8 cellular contexts compared by ENCODE assay signal in the genomic region with DNA sequence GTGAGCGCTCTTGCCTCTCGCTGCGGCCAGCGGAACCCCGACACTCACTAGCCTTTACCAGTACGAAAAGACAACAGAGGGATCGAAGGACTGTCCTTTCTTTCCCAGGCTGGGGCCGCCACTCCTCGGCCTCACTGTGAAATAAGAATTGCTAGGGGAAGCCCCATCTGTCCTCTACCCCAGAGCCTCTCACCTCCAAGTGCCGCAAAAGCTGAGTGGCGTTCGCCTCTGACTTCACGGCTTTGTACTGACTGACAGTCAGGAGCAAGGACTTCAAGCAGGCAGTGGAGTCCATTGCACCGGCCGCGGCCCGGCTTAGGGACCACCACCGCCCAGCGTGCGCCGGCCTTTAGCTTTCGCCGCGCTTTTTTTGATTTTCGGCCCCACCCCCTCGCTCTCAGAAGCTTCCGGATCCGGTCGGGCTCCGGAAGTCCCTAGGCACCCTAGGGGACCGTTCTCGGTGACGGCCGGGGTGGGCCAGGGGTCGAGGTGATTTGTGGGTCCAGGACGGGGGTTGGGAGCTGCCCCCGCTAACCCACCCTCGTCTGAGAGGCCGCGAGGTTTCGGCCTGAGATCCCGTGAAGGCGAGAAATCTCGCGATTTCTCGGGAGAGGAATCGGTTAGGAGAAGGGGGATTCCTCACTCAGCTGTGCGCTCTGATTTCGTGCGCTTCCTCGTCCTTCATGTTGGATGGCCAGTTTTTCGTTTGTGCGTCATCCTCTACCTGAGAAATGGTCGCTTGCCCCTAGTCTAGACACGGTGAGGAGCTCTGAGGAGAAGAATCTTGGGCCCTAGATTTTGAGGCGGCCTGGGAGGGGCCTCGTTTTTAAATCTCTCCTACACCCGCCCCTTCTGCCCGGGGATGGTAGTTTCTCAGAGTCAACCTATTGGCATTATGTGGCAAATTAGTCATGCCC. TPM values are rescaled to one million over a fixed set of nuclear protein-coding genes. Genes with fewer than 3 reads are reported as not detected.
DNase-seq lines count a peak whose midpoint lies in the region; ATAC-seq and TF ChIP-seq lines count a peak whose summit lies in the region.

A gene (minus strand): TSS at position 358 of the 917 bp plus-strand sequence. CDS start 63 bp downstream, at position 295.
A gene with protein sequence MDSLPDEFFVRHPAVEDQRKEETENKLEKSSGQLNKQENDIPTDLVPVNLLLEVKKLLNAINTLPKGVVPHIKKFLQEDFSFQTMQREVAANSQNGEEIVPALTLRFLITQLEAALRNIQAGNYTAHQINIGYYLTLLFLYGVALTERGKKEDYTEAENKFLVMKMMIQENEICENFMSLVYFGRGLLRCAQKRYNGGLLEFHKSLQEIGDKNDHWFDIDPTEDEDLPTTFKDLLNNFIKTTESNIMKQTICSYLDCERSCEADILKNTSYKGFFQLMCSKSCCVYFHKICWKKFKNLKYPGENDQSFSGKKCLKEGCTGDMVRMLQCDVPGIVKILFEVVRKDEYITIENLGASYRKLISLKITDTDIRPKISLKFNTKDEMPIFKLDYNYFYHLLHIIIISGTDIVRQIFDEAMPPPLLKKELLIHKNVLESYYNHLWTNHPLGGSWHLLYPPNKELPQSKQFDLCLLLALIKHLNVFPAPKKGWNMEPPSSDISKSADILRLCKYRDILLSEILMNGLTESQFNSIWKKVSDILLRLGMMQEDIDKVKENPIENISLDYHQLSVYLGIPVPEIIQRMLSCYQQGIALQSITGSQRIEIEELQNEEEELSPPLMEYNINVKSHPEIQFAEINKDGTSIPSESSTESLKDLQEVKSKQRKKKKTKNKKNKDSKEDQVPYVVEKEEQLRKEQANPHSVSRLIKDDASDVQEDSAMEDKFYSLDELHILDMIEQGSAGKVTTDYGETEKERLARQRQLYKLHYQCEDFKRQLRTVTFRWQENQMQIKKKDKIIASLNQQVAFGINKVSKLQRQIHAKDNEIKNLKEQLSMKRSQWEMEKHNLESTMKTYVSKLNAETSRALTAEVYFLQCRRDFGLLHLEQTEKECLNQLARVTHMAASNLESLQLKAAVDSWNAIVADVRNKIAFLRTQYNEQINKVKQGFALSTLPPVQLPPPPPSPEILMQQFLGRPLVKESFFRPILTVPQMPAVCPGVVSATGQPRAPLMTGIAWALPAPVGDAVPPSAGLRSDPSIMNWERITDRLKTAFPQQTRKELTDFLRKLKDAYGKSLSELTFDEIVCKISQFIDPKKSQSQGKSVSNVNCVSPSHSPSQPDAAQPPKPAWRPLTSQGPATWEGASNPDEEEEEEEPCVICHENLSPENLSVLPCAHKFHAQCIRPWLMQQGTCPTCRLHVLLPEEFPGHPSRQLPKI (plus strand): TSS at position 642 of the 917 bp plus-strand sequence. CDS start 15,685 bp downstream, outside the sequence.

- H3K36me3 Mint-ChIP-seq in activated naive CD8-positive, alpha-beta T cell treated with anti-CD3 and anti-CD28 coated beads for 36 hours = peaks cover 22% of the 10 kb centered on the region
- H3K36me3 Mint-ChIP-seq in glutamatergic neuron (ENCODE audit: unreplicated experiment) = no peaks in the 10 kb centered on the region

- H3K9me3 Mint-ChIP-seq in activated naive CD8-positive, alpha-beta T cell treated with anti-CD3 and anti-CD28 coated beads for 36 hours = no peaks in the 10 kb centered on the region
- H3K9me3 Mint-ChIP-seq in glutamatergic neuron (ENCODE audit: unreplicated experiment) = peaks cover 2% of the 10 kb centered on the region

- H3K36me3 ChIP-seq in testis (ENCODE audit: low read depth, missing control alignments) = no peaks in the 10 kb centered on the region

- intact Hi-C loops in testis (cut with DNase I; ENCODE audit: low total_unique reads) = no loop called here

- peak within 1 kb of the TSS; percentile 92 to 95 for H3K27ac ChIP-seq in testis

- DNase-seq in GM12864 (ENCODE audit: low read depth) (peak; percentile 80), NCI-H1105 treated with DMSO at 0.1 percent for 48 hours (lab: John Stamatoyannopoulos, UW) (peak; percentile 93), SKM-1 treated with dmso at 0.1 percent for 144 hours (lab: John Stamatoyannopoulos, UW; ENCODE audit: unreplicated experiment) (peak; percentile 78), glutamatergic neuron (peak; percentile 98), omental fat pad (ENCODE audit: low spot score) (peak; percentile 41), testis (peak; percentile 91)
- DNase-seq in activated naive CD8-positive, alpha-beta T cell treated with anti-CD3 and anti-CD28 coated beads for 36 hours = peak; percentile 94

- no peaks in the 10 kb centered on the region for H3K27me3 Mint-ChIP-seq in activated naive CD8-positive, alpha-beta T cell treated with anti-CD3 and anti-CD28 coated beads for 36 hours
- H3K27me3 Mint-ChIP-seq in glutamatergic neuron (ENCODE audit: unreplicated experiment) = peaks cover 4% of the 10 kb centered on the region

- H3K4me1 ChIP-seq in testis = peaks cover 5% of the 10 kb centered on the region

- peak within 1 kb of the TSS; percentile 100 for H3K4me3 Mint-ChIP-seq in activated naive CD8-positive, alpha-beta T cell treated with anti-CD3 and anti-CD28 coated beads for 36 hours
- peak within 1 kb of the TSS; percentile 98 for H3K4me3 Mint-ChIP-seq in glutamatergic neuron (ENCODE audit: unreplicated experiment)

- 0 to 1% methylated on average over 48 to 59 of the region's 59 CpGs for WGBS in testis, 2 donors

- peaks cover 45% of the 10 kb centered on the region for H3K4me1 Mint-ChIP-seq in activated naive CD8-positive, alpha-beta T cell treated with anti-CD3 and anti-CD28 coated beads for 36 hours
- H3K4me1 Mint-ChIP-seq in glutamatergic neuron (ENCODE audit: low read depth, unreplicated experiment) = peaks cover 13% of the 10 kb centered on the region

- TF ChIP-seq POLR2A in testis (IDR thresholded peaks at IDR 0.05) = peak; percentile 9

- peak within 1 kb of the TSS; percentile 99 for H3K27ac Mint-ChIP-seq in activated naive CD8-positive, alpha-beta T cell treated with anti-CD3 and anti-CD28 coated beads for 36 hours
- H3K27ac Mint-ChIP-seq in glutamatergic neuron (ENCODE audit: unreplicated experiment) = peak within 1 kb of the TSS; percentile 99

- H3K27me3 ChIP-seq in testis = no peaks in the 10 kb centered on the region

- TF ChIP-seq CTCF in GM12864 (IDR thresholded peaks at IDR 0.05; ENCODE audit: low read depth, low read length, missing control alignments) (no peak), glutamatergic neuron (IDR thresholded peaks at IDR 0.05; ENCODE audit: partially characterized antibody, unreplicated experiment) (no peak), omental fat pad (IDR thresholded peaks at IDR 0.05) (no peak), testis (IDR thresholded peaks at IDR 0.05) (peak in 1 of 3 experiments; percentile 12)

- H3K4me3 ChIP-seq in GM12864 (ENCODE audit: low read depth, low read length) (peak within 1 kb of the TSS; percentile 98), testis (peak within 1 kb of the TSS; percentile 69 to 82)

- H3K9me3 ChIP-seq in testis = no peaks in the 10 kb centered on the region

- ATAC-seq in HG02678 (IDR thresholded peaks at IDR 0.05; ENCODE audit: unreplicated experiment) (peak; percentile 93), omental fat pad (ENCODE audit: low FRiP score) (peak; percentile 92)

RNA-seq across cellular contexts. Expression of the first gene that starts in this region (rescaled TPM):
- total RNA-seq in activated naive CD8-positive, alpha-beta T cell treated with anti-CD3 and anti-CD28 coated beads for 36 hours = 10 to 100 TPM; 51.8 to 54.8 TPM
- total RNA-seq in glutamatergic neuron (ENCODE audit: unreplicated experiment) (8.2 TPM), omental fat pad (1 to 10 TPM; 1.1 to 6.4 (median 5.7) TPM), testis (10 to 100 TPM; 18.0 to 23.5 TPM)
- 8.5 TPM for polyA plus RNA-seq in testis (ENCODE audit: insufficient read depth, low read depth, low replicate concordance)

RNA-seq across cellular contexts. Expression of the second gene that starts in this region (rescaled TPM):
- total RNA-seq in activated naive CD8-positive, alpha-beta T cell treated with anti-CD3 and anti-CD28 coated beads for 36 hours = 10 to 100 TPM; 16.2 to 17.0 TPM
- total RNA-seq in glutamatergic neuron (ENCODE audit: unreplicated experiment) (44.3 TPM), omental fat pad (1 to 10 TPM; 3.6 to 7.9 (median 5.7) TPM), testis (10 to 100 TPM; 46.4 to 62.8 TPM)
- 42.0 TPM for polyA plus RNA-seq in testis (ENCODE audit: insufficient read depth, low read depth, low replicate concordance)

Comparison
In these comparisons a context has a peak if more than half of its experiments do, and no peak if none do; other contexts are left out.
1. Peak in every context shown above with its lines: DNase-seq, ATAC-seq, H3K4me3 ChIP-seq and H3K27ac ChIP-seq.
2. DNase-seq: peak in every context shown above with its lines; median percentile 98 in glutamatergic neuron; 94 in activated naive CD8-positive, alpha-beta T cell treated with anti-CD3 and anti-CD28 coated beads for 36 hours; 93 in NCI-H1105 treated with DMSO at 0.1 percent for 48 hours; 91 in testis; 80 in GM12864; 78 in SKM-1 treated with dmso at 0.1 percent for 144 hours; 41 in omental fat pad.